In the genomic region with DNA sequence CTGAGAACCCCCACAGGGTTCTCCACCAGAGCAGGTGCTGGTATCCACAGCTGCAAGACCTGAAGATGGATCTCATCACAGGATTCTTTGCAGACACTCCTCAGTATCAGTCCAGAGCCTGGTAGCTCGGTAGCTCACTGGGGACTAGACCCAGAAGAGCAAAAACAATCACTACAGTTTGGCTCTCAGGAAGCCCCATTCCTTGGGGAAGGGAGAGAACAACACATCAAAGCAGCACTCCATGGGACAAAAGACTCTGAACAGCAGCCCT, we compare ENCODE assay signal across 23 cellular contexts. TPM values are rescaled to one million over a fixed set of nuclear protein-coding genes. Genes with fewer than 3 reads are reported as not detected.
A peak's percentile ranks its signal among the peaks of the same experiment; 100 is the strongest.
DNase-seq lines count a peak whose midpoint lies in the region; ATAC-seq and TF ChIP-seq lines count a peak whose summit lies in the region.
"Had no signal": no experiment of that assay in that cellular context is flagged by ENCODE, and none has a peak within 500 bp of the region (broad histone marks: within the 10 kb centered on the region; RNA-seq: fewer than 3 reads in every experiment).

No MANE protein-coding gene starts in this region.

- no peak overlapping the region for H3K27ac ChIP-seq in DND-41 (ENCODE audit: low read length)
- H3K27ac ChIP-seq in KMS-11, result peak overlapping the region; percentile 76; the same call in 1 of the 2 replicates
- H3K27ac ChIP-seq in RWPE1, result 0 out of 2 replicates have a peak overlapping the region, but pooled peaks have one; percentile 34
- H3K27ac ChIP-seq in trophoblast cell (ENCODE audit: low read depth, low read length), result peak overlapping the region; percentile 30
- H3K27ac ChIP-seq in tibial artery, result no peak overlapping the region
- H3K27ac ChIP-seq: BLaER1 treated with 17β-estradiol and CSF1 and Interleukin-3, amounts not matched to agents 10 nM and 100 nM had no signal

- H3K36me3 ChIP-seq in DND-41 (ENCODE audit: insufficient read depth, low read length) (no peaks in the 10 kb centered on the region), KMS-11 (ENCODE audit: insufficient read depth) (no peaks in the 10 kb centered on the region), trophoblast cell (ENCODE audit: control insufficient read depth in 1 of 2, insufficient read depth in 2 of 2, low read length in 2 of 2) (no peaks in the 10 kb centered on the region), tibial artery (no peaks in the 10 kb centered on the region)
- H3K36me3 ChIP-seq: BLaER1 treated with 17β-estradiol and CSF1 and Interleukin-3, amounts not matched to agents 10 nM and 100 nM had no signal

- CTCF ChIA-PET in RWPE1 (lab: Yijun Ruan, JAX), result no interaction called here

- H3K4ac ChIP-seq in trophoblast cell (ENCODE audit: low read depth, low read length), result no peak overlapping the region

- no CpG with 5 or more reads among the region's 1 CpG for whole genome bisulfite sequencing in trophoblast cell (ENCODE audit: extremely low coverage, insufficient coverage, insufficient read length)

- H2BK120ac ChIP-seq in trophoblast cell (ENCODE audit: insufficient read depth, low read length, poor library complexity), result no peak overlapping the region

- peaks cover 11% of the 10 kb centered on the region for H3K79me1 ChIP-seq in trophoblast cell (ENCODE audit: low read length)

- no peak overlapping the region for H3K23ac ChIP-seq in trophoblast cell (ENCODE audit: low read length)

- no peak overlapping the region for H4K8ac ChIP-seq in trophoblast cell (ENCODE audit: low read depth, low read length)

- POLR2A ChIA-PET in RWPE1 (lab: Yijun Ruan, JAX; ENCODE audit: low non-redundant PET), result no interaction called here

- no peak overlapping the region for H2BK5ac ChIP-seq in trophoblast cell (ENCODE audit: low read depth, low read length, poor library complexity)

- no peaks in the 10 kb centered on the region for H3K9me3 ChIP-seq in DND-41 (ENCODE audit: insufficient read depth, low read length, severe bottlenecking)
- no peaks in the 10 kb centered on the region for H3K9me3 ChIP-seq in trophoblast cell (ENCODE audit: insufficient read depth, low read depth, low read length)
- H3K9me3 ChIP-seq in tibial artery, result no peaks in the 10 kb centered on the region
- H3K9me3 ChIP-seq: SK-N-SH had no signal

- no peak overlapping the region for H3K4me3 ChIP-seq in DND-41 (ENCODE audit: low read depth in 1 of 2, low read length in 2 of 2)
- peak overlapping the region; percentile 74 for H3K4me3 ChIP-seq in KMS-11 (IDR thresholded peaks at IDR 0.05; ENCODE audit: insufficient read depth, low read depth, low read length)
- no peak overlapping the region for H3K4me3 ChIP-seq in trophoblast cell (ENCODE audit: low read depth, low read length)
- no peak overlapping the region for H3K4me3 ChIP-seq in tibial artery
- no peak overlapping the region for H3K4me3 ChIP-seq in foreskin fibroblast (ENCODE audit: low read depth in 1 of 2, low read length in 2 of 2)
- H3K4me3 ChIP-seq: BLaER1 treated with 17β-estradiol and CSF1 and Interleukin-3, amounts not matched to agents 10 nM and 100 nM had no signal

- H2AK5ac ChIP-seq in trophoblast cell (ENCODE audit: low read length), result no peak overlapping the region

- no peak overlapping the region for H4K91ac ChIP-seq in trophoblast cell (ENCODE audit: low read depth, low read length)

- TF ChIP-seq CTCF in DND-41 (IDR thresholded peaks at IDR 0.05; ENCODE audit: borderline replicate concordance, extremely low read depth, low read length, poor library complexity, severe bottlenecking) (no peak), KMS-11 (conservative IDR thresholded peaks at IDR 0.05; ENCODE audit: low read depth, low read length) (no peak), RWPE1 (conservative IDR thresholded peaks at IDR 0.05; ENCODE audit: low read depth) (no peak), tibial artery (IDR thresholded peaks at IDR 0.05) (no peak), foreskin fibroblast (IDR thresholded peaks at IDR 0.05; ENCODE audit: low read depth, low read length) (no peak)

- no peak overlapping the region for H3K9ac ChIP-seq in DND-41 (ENCODE audit: low read depth, low read length)
- H3K9ac ChIP-seq in KMS-11, result no peak overlapping the region
- H3K9ac ChIP-seq in trophoblast cell (ENCODE audit: low read length), result no peak overlapping the region
- H3K9ac ChIP-seq: BLaER1 treated with 17β-estradiol and CSF1 and Interleukin-3, amounts not matched to agents 10 nM and 100 nM; SK-N-SH had no signal

- H4K20me1 ChIP-seq in DND-41 (ENCODE audit: insufficient read depth, low read length) (no peaks in the 10 kb centered on the region), KMS-11 (ENCODE audit: insufficient read depth) (no peaks in the 10 kb centered on the region)
- H4K20me1 ChIP-seq: BLaER1 treated with 17β-estradiol and CSF1 and Interleukin-3, amounts not matched to agents 10 nM and 100 nM had no signal

- intact Hi-C loops in tibial artery (cut with DNase I; ENCODE audit: low total_unique reads), result no loop called here

- H2AFZ ChIP-seq in DND-41 (ENCODE audit: low read depth, low read length) (no peak overlapping the region), KMS-11 (ENCODE audit: low read depth) (peak overlapping the region; percentile 77; the same call in 1 of the 2 replicates), trophoblast cell (ENCODE audit: insufficient read depth, low read length, poor library complexity) (no peak overlapping the region)

- no peak overlapping the region for H3K4me2 ChIP-seq in DND-41 (ENCODE audit: insufficient read depth, low read length)
- peak overlapping the region; percentile 85 for H3K4me2 ChIP-seq in KMS-11
- H3K4me2 ChIP-seq in trophoblast cell (ENCODE audit: low read length), result no peak overlapping the region
- H3K4me2 ChIP-seq: SK-N-SH had no signal

- H3K79me2 ChIP-seq in DND-41 (ENCODE audit: insufficient read depth, low read length) (no peaks in the 10 kb centered on the region), KMS-11 (ENCODE audit: insufficient read depth, low read depth) (no peaks in the 10 kb centered on the region), trophoblast cell (ENCODE audit: control insufficient read depth, insufficient read depth, low read length, poor library complexity) (no peaks in the 10 kb centered on the region)

- no peak overlapping the region for H4K12ac ChIP-seq in trophoblast cell (ENCODE audit: low read depth, low read length)

- H3K27me3 ChIP-seq in DND-41 (ENCODE audit: insufficient read depth, low read length, poor library complexity), result no peaks in the 10 kb centered on the region
- H3K27me3 ChIP-seq in KMS-11 (ENCODE audit: insufficient read depth, low read depth), result no peaks in the 10 kb centered on the region
- H3K27me3 ChIP-seq in trophoblast cell (ENCODE audit: insufficient read depth, low read length), result no peaks in the 10 kb centered on the region
- H3K27me3 ChIP-seq in tibial artery, result no peaks in the 10 kb centered on the region
- H3K27me3 ChIP-seq: BLaER1 treated with 17β-estradiol and CSF1 and Interleukin-3, amounts not matched to agents 10 nM and 100 nM had no signal

- peak overlapping the region; percentile 36 for H2BK12ac ChIP-seq in trophoblast cell (ENCODE audit: low read length)

- DNase-seq in DND-41 (no peak), RWPE1 (ENCODE audit: low spot score) (no peak), trophoblast cell (no peak), tibial artery (no peak), foreskin fibroblast (no peak), NCI-H146 (lab: John Stamatoyannopoulos, UW) (no peak)
- DNase-seq: CD4-positive, alpha-beta T cell; GF-D8; H7; HFFc6; IMR-90; NCI-H1092 treated with DMSO at 0.1 percent for 48 hours; NCI-H1436; NCI-H1930; NCI-H2107; NCI-H446; NCI-H526; SK-N-SH; SW 1271 had no signal

- peaks cover 8% of the 10 kb centered on the region; the same call in 1 of the 2 replicates for H3K4me1 ChIP-seq in DND-41 (ENCODE audit: insufficient read depth, low read length)
- peaks cover 41% of the 10 kb centered on the region for H3K4me1 ChIP-seq in KMS-11 (ENCODE audit: low read depth, poor library complexity, severe bottlenecking)
- H3K4me1 ChIP-seq in trophoblast cell (ENCODE audit: control insufficient read depth in 1 of 2, insufficient read depth in 2 of 2, low read length in 2 of 2), result peaks cover 8 to 12% of the 10 kb centered on the region in 2 experiments
- no peaks in the 10 kb centered on the region for H3K4me1 ChIP-seq in tibial artery

- no peak overlapping the region for H3K14ac ChIP-seq in trophoblast cell (ENCODE audit: low read length)

- ATAC-seq in DND-41 (ENCODE audit: insufficient read depth, low read depth) (peak; percentile 49; the same call in 2 of the 3 replicates), GM21390 (IDR thresholded peaks at IDR 0.05; ENCODE audit: unreplicated experiment) (no peak)

- no peak overlapping the region for H3K18ac ChIP-seq in trophoblast cell (ENCODE audit: low read length)

RNA-seq across cellular contexts. Expression of a gene that starts 22.2 kb away (rescaled TPM):
- polyA plus RNA-seq in trophoblast cell (2013), result not detected in 2 replicates
- polyA plus RNA-seq: AG04450, IMR-90, SK-N-SH had no signal

Comparison
In these comparisons a context has a peak if more than half of its experiments do, and no peak if none do; other contexts are left out.
1. H3K27ac ChIP-seq: peak in KMS-11 (single experiment), RWPE1 (single experiment) and trophoblast cell (single experiment); none in DND-41 (single experiment) and tibial artery (0 of 2).